8 cellular contexts compared by ENCODE assay signal in genomic region chr5:89457411-89458329, GRCh38.
DNase-seq lines count a peak whose midpoint lies in the region; ATAC-seq and TF ChIP-seq lines count a peak whose summit lies in the region.

No MANE protein-coding gene starts in this region.

- H3K9me3 ChIP-seq in SJSA1 (replicated peaks) = no peaks in the 10 kb centered on the region
- no peaks in the 10 kb centered on the region for H3K9me3 ChIP-seq in OCI-LY7 (ENCODE audit: low read length)

- peak; percentile 99 for ATAC-seq in foreskin keratinocyte
- ATAC-seq in HG02623 (IDR thresholded peaks at IDR 0.05; ENCODE audit: unreplicated experiment) = no peak

- H3K27me3 ChIP-seq in SJSA1 (replicated peaks) = no peaks in the 10 kb centered on the region
- H3K27me3 ChIP-seq in foreskin keratinocyte = no peaks in the 10 kb centered on the region

- no peak overlapping the region for H3K4me2 ChIP-seq in OCI-LY7 (ENCODE audit: low read length)

- H3K79me2 ChIP-seq in OCI-LY7 (ENCODE audit: insufficient read depth, low read depth, low read length) = no peaks in the 10 kb centered on the region

- intact Hi-C loops in OCI-LY7 (cut with micrococcal nuclease; ENCODE audit: unreplicated experiment) = no loop called here

- no peak for TF ChIP-seq CTCF in HFF-Myc (IDR thresholded peaks at IDR 0.05; ENCODE audit: low read depth, low read length, missing control alignments)
- no peak for TF ChIP-seq CTCF in foreskin keratinocyte (conservative IDR thresholded peaks at IDR 0.05)
- no peak for TF ChIP-seq CTCF in OCI-LY7 (conservative IDR thresholded peaks at IDR 0.05; ENCODE audit: low read length)

- H3K9me2 ChIP-seq in OCI-LY7 (ENCODE audit: insufficient read depth, low read length) = no peaks in the 10 kb centered on the region

- POLR2A ChIA-PET in OCI-LY7 (lab: Charles Lee) = interaction anchor here (1.1 kb wide), 1 partner anchor 12 kb away, joined by 3 read pairs; no protein-coding TSS in a partner anchor

- no TSS peak for BruUV-seq in OCI-LY7 (replicated peaks; lab: Mats Ljungman, UMichigan)

- H3K36me3 ChIP-seq in SJSA1 (no peaks in the 10 kb centered on the region), OCI-LY7 (ENCODE audit: insufficient read depth, low read length) (no peaks in the 10 kb centered on the region)

- DNase-seq in HFF-Myc (ENCODE audit: extremely low read depth, low read depth) (peak; percentile 39), SJSA1 (ENCODE audit: low read depth in 1 of 2, low spot score in 2 of 2) (peak; percentile 46 to 52), foreskin keratinocyte (peak; percentile 59 to 86), OCI-LY7 (ENCODE audit: low spot score) (no peak), NCI-H2107 treated with DMSO at 0.1 percent for 48 hours (lab: John Stamatoyannopoulos, UW; ENCODE audit: unreplicated experiment) (no peak)
- no peak for DNase-seq in effector CD8-positive, alpha-beta T cell (lab: John Stamatoyannopoulos, UW)

- CTCF ChIA-PET in OCI-LY7 (lab: Charles Lee; ENCODE audit: unreplicated experiment) = no interaction called here

- H2AFZ ChIP-seq in OCI-LY7 (ENCODE audit: low read length) = no peak overlapping the region

- H3K27ac ChIP-seq in SJSA1 (peak overlapping the region; percentile 36), foreskin keratinocyte (peak overlapping the region; percentile 31), skin epidermis (peak overlapping the region in 11 of 21 experiments; percentile 14 to 77 (median 49)), OCI-LY7 (ENCODE audit: low read depth, low read length, poor library complexity, severe bottlenecking) (no peak overlapping the region)

- H3K4me1 ChIP-seq in SJSA1 (replicated peaks) (peaks cover 14% of the 10 kb centered on the region), foreskin keratinocyte (peaks cover 8% of the 10 kb centered on the region), OCI-LY7 (ENCODE audit: insufficient read depth, low read length, poor library complexity, severe bottlenecking) (no peaks in the 10 kb centered on the region)

- H3K4me3 ChIP-seq in HFF-Myc (replicated peaks; ENCODE audit: low read depth, low read length) (no peak overlapping the region), SJSA1 (no peak overlapping the region), skin epidermis (no peak overlapping the region), OCI-LY7 (ENCODE audit: low read depth, low read length, poor library complexity, severe bottlenecking) (no peak overlapping the region)

- H4K20me1 ChIP-seq in OCI-LY7 (ENCODE audit: insufficient read depth, low read length) = no peaks in the 10 kb centered on the region

Comparison
In these comparisons a context has a peak if more than half of its experiments do, and no peak if none do; other contexts are left out.
1. DNase-seq: peak in HFF-Myc (single experiment), SJSA1 (2 of 2) and foreskin keratinocyte (2 of 2); none in OCI-LY7 (single experiment), NCI-H2107 treated with DMSO at 0.1 percent for 48 hours (single experiment) and effector CD8-positive, alpha-beta T cell (single experiment).